Comparison of ENCODE assay signal across 8 cellular contexts in genomic region chr14:64763801-64764511, GRCh38. TPM values are rescaled to one million over a fixed set of nuclear protein-coding genes. Genes with fewer than 3 reads are reported as not detected.
DNase-seq lines count a peak whose midpoint lies in the region; ATAC-seq and TF ChIP-seq lines count a peak whose summit lies in the region.

No MANE protein-coding gene starts in this region.

- ATAC-seq in HG03039 (IDR thresholded peaks at IDR 0.05; ENCODE audit: unreplicated experiment) (no peak), HG03469 (IDR thresholded peaks at IDR 0.05; ENCODE audit: unreplicated experiment) (no peak), HG03571 (IDR thresholded peaks at IDR 0.05; ENCODE audit: unreplicated experiment) (no peak)

- peak overlapping the region in 1 of 2 donors; percentile 57 for H3K4me3 ChIP-seq in ascending aorta
- H3K4me3 ChIP-seq in mesendoderm (ENCODE audit: low read length) = no peak overlapping the region

- WGBS in mesendoderm (ENCODE audit: extremely low coverage, insufficient coverage, low lambda C conversion rate) = no CpG with 5 or more reads among the region's 17 CpGs

- no peak overlapping the region for H3K23ac ChIP-seq in mesendoderm (ENCODE audit: low read length)

- peak overlapping the region; percentile 31 for H3K56ac ChIP-seq in mesendoderm (ENCODE audit: low read length)

- no peak overlapping the region for H3K4ac ChIP-seq in mesendoderm (ENCODE audit: low read depth, low read length)

- H2BK15ac ChIP-seq in mesendoderm (replicated peaks; ENCODE audit: low read depth) = no peak overlapping the region

- H3K4me1 ChIP-seq in ascending aorta (peaks cover 16 to 38% of the 10 kb centered on the region in 2 donors), mesendoderm (ENCODE audit: control insufficient read depth, low read depth, low read length) (peaks cover 18% of the 10 kb centered on the region)

- H2AK5ac ChIP-seq in mesendoderm (ENCODE audit: low read length) = no peak overlapping the region

- DNase-seq in AG08395 (ENCODE audit: low spot score) (peak; percentile 62), H4 (ENCODE audit: low spot score) (peak; percentile 23), ascending aorta (ENCODE audit: low spot score in 2 of 2) (no peak), mesendoderm (peak; percentile 61)
- no peak for DNase-seq in central memory CD4-positive, alpha-beta T cell

- H2BK120ac ChIP-seq in mesendoderm (ENCODE audit: low read depth, low read length) = no peak overlapping the region

- H3K36me3 ChIP-seq in ascending aorta = no peaks in the 10 kb centered on the region
- H3K36me3 ChIP-seq in mesendoderm (ENCODE audit: control insufficient read depth, insufficient read depth, low read length) = no peaks in the 10 kb centered on the region

- no peak overlapping the region for H3K4me2 ChIP-seq in mesendoderm (ENCODE audit: low read length)

- H4K5ac ChIP-seq in mesendoderm (ENCODE audit: low read length) = no peak overlapping the region

- no peaks in the 10 kb centered on the region for H3K9me3 ChIP-seq in ascending aorta

- no peak overlapping the region for H3K9ac ChIP-seq in mesendoderm (ENCODE audit: low read length)

- peak overlapping the region; percentile 79 to 87 for H3K27ac ChIP-seq in ascending aorta
- no peak overlapping the region for H3K27ac ChIP-seq in mesendoderm (ENCODE audit: low read depth, low read length)

- H3K18ac ChIP-seq in mesendoderm (ENCODE audit: low read length) = no peak overlapping the region

- no peaks in the 10 kb centered on the region for H3K79me1 ChIP-seq in mesendoderm (ENCODE audit: low read length)

- peak in 1 of 3 experiments; percentile 20 for TF ChIP-seq CTCF in ascending aorta (IDR thresholded peaks at IDR 0.05)

- no peak overlapping the region for H4K8ac ChIP-seq in mesendoderm (ENCODE audit: low read depth, low read length)

- H2BK5ac ChIP-seq in mesendoderm (ENCODE audit: low read length) = no peak overlapping the region

- H3K27me3 ChIP-seq in ascending aorta = no peaks in the 10 kb centered on the region
- H3K27me3 ChIP-seq in mesendoderm (ENCODE audit: insufficient read depth, low read length, poor library complexity) = no peaks in the 10 kb centered on the region

- H3K79me2 ChIP-seq in mesendoderm (ENCODE audit: control insufficient read depth, insufficient read depth, low read length) = no peaks in the 10 kb centered on the region

- intact Hi-C loops in ascending aorta (cut with DNase I) = loop anchor here (1.0 to 2.0 kb wide), 4 partner anchors 18 to 93 kb away; partner anchors contain the start of gene PLEKHG3

RNA-seq across cellular contexts. Expression of gene PLEKHG3, which starts 59.7 kb away (rescaled TPM):
- total RNA-seq in H4 (2014; rRNA removed; shearing (Covaris generic)) = 4.6 and 8.9 TPM in 2 replicates
- total RNA-seq in ascending aorta = 134 TPM
- 20.7 TPM for polyA plus RNA-seq in mesendoderm (2013, experiment 1 of 2)
- 21.8 TPM for polyA plus RNA-seq in mesendoderm (2013, experiment 2 of 2)

Comparison
In these comparisons a context has a peak if more than half of its experiments do, and no peak if none do; other contexts are left out.
1. DNase-seq: peak in AG08395 (single experiment), H4 (single experiment) and mesendoderm (single experiment); none in ascending aorta (0 of 2) and central memory CD4-positive, alpha-beta T cell (single experiment).
2. RNA of gene PLEKHG3, which starts 59.7 kb away (total RNA-seq): 134 TPM in ascending aorta (single experiment); 4.6 to 8.9 TPM in H4; every median in the first group is over 10 times any median in the second.